In genomic region chr5:43050384-43050783, GRCh38 we compare ENCODE assay signal across 28 cellular contexts.
"Had no signal": no experiment of that assay in that cellular context is flagged by ENCODE, and none has a peak within 500 bp of the region (broad histone marks: within the 10 kb centered on the region; RNA-seq: fewer than 3 reads in every experiment).

No MANE protein-coding gene starts in this region.

- H3K4me1 ChIP-seq: body of pancreas, left lung, pancreas, tibial artery had no signal

- H3K27me3 Mint-ChIP-seq: activated CD4-positive, alpha-beta T cell treated with anti-CD3 and anti-CD28 coated beads for 36 hours; activated naive CD8-positive, alpha-beta T cell treated with anti-CD3 and anti-CD28 coated beads, Interleukin-2, amount 50 U/mL, for 24 hours; dendritic cell treated with granulocyte-macrophage colony-stimulating factor and Interleukin-4, amounts not matched to agents 40 ng/mL and 50 ng/mL, for 4 days; natural killer cell treated with Interleukin-12 subunit alpha and Interleukin-12 subunit beta and Interleukin-15 and Interleukin-18, amount 100 ng/mL, for 72 hours had no signal

- H3K27ac Mint-ChIP-seq: activated CD4-positive, alpha-beta T cell treated with anti-CD3 and anti-CD28 coated beads for 36 hours; activated naive CD4-positive, alpha-beta T cell treated with anti-CD3 and anti-CD28 coated beads for 36 hours; activated naive CD8-positive, alpha-beta T cell treated with anti-CD3 and anti-CD28 coated beads, Interleukin-2, amount 50 U/mL, for 24 hours; dendritic cell treated with granulocyte-macrophage colony-stimulating factor and Interleukin-4, amounts not matched to agents 40 ng/mL and 50 ng/mL, for 4 days; T-helper 1 cell treated with Interleukin-12 subunit alpha and Interleukin-12 subunit beta and Interleukin-4 antibody, amounts not matched to agents 30 μg/mL and 1 μg/mL, for 36 hours; WTC11 had no signal

- H3K27me3 ChIP-seq: body of pancreas, left lung, pancreas, tibial artery had no signal

- H3K4me3 Mint-ChIP-seq: activated CD4-positive, alpha-beta T cell treated with anti-CD3 and anti-CD28 coated beads for 36 hours; activated naive CD4-positive, alpha-beta T cell treated with anti-CD3 and anti-CD28 coated beads for 36 hours; activated naive CD8-positive, alpha-beta T cell treated with anti-CD3 and anti-CD28 coated beads, Interleukin-2, amount 50 U/mL, for 24 hours; dendritic cell treated with granulocyte-macrophage colony-stimulating factor and Interleukin-4, amounts not matched to agents 40 ng/mL and 50 ng/mL, for 4 days; natural killer cell treated with Interleukin-12 subunit alpha and Interleukin-12 subunit beta and Interleukin-15 and Interleukin-18, amount 100 ng/mL, for 72 hours; T-helper 1 cell treated with Interleukin-12 subunit alpha and Interleukin-12 subunit beta and Interleukin-4 antibody, amounts not matched to agents 30 μg/mL and 1 μg/mL, for 36 hours; WTC11 had no signal

- ATAC-seq: activated CD4-positive, alpha-beta T cell treated with anti-CD3 and anti-CD28 coated beads for 36 hours; activated naive CD8-positive, alpha-beta T cell treated with anti-CD3 and anti-CD28 coated beads, Interleukin-2, amount 50 U/mL, for 24 hours; body of pancreas; left lung; natural killer cell treated with Interleukin-12 subunit alpha and Interleukin-12 subunit beta and Interleukin-15 and Interleukin-18, amount 100 ng/mL, for 72 hours; pancreas; right cardiac atrium; stimulated activated naive CD8-positive, alpha-beta T cell treated with anti-CD3 and anti-CD28 coated beads, Interleukin-15, Interleukin-2, amounts not matched to agents 100 U/mL and 50 U/mL, for 24 hours; WTC11 had no signal

- DNase-seq: activated CD4-positive, alpha-beta T cell treated with anti-CD3 and anti-CD28 coated beads for 36 hours; activated CD4-positive, alpha-beta T cell treated with anti-CD3 and anti-CD28 coated beads, Interleukin-2, amount 50 U/mL, for 4 hours; activated CD8-positive, alpha-beta memory T cell treated with anti-CD3 and anti-CD28 coated beads for 24 hours; activated CD8-positive, alpha-beta memory T cell treated with anti-CD3 and anti-CD28 coated beads, Interleukin-2, amount 50 U/mL, for 4 hours; activated effector memory CD4-positive, alpha-beta T cell treated with Interleukin-2 at 50 U/mL for 16 hours; activated naive CD4-positive, alpha-beta T cell treated with anti-CD3 and anti-CD28 coated beads for 36 hours; activated naive CD8-positive, alpha-beta T cell treated with anti-CD3 and anti-CD28 coated beads, Interleukin-2, amount 50 U/mL, for 24 hours; activated T-cell treated with anti-CD3 and anti-CD28 coated beads, Interleukin-2, amount 50 U/mL, for 48 hours; anterior cingulate cortex; body of pancreas; effector CD4-positive, alpha-beta T cell; erythroblast; glutamatergic neuron; hippocampal formation; kidney glomerular epithelial cell; left lung; pancreas; right cardiac atrium; stimulated activated CD4-positive, alpha-beta T cell treated with anti-CD3 and anti-CD28 coated beads, Interleukin-12 subunit alpha, Interleukin-12 subunit beta, amount 100 ng/mL, for 4 hours; stimulated activated CD4-positive, alpha-beta T cell treated with anti-CD3 and anti-CD28 coated beads, Interleukin-4, amount 100 ng/mL, for 4 hours; stimulated activated naive CD8-positive, alpha-beta T cell treated with anti-CD3 and anti-CD28 coated beads, Interleukin-15, Interleukin-2, amounts not matched to agents 100 U/mL and 50 U/mL, for 24 hours; T1000; tibial artery had no signal

- H3K9me3 Mint-ChIP-seq: activated naive CD8-positive, alpha-beta T cell treated with anti-CD3 and anti-CD28 coated beads, Interleukin-2, amount 50 U/mL, for 24 hours had no signal

- H3K9me3 ChIP-seq: body of pancreas, left lung, pancreas, tibial artery had no signal

- H3K27ac ChIP-seq: body of pancreas, left lung, pancreas, tibial artery had no signal

- H3K36me3 ChIP-seq: pancreas had no signal

- H3K4me3 ChIP-seq: body of pancreas, left lung, lung, pancreas, tibial artery had no signal
